ENCODE assay signal across 1 cellular context in genomic region chr6:146915671-146916127, GRCh38.
TF ChIP-seq lines count a peak whose summit lies in the region.

No MANE protein-coding gene starts in this region.

TF ChIP-seq in K562, 482 proteins besides CTCF, POLR2A, EP300 and RAD21 (continued from another document and continues in another):
- TF ChIP-seq CREB3 (tag; conservative IDR thresholded peaks at IDR 0.05; ENCODE audit: low read depth) (peak; percentile 92), MNT (conservative IDR thresholded peaks at IDR 0.05) (0 out of 4 replicates have a peak, but pooled peaks of 1 of the 2 experiments have one; percentile 12), ZNF263 (CRISPR knock-in tag; IDR thresholded peaks at IDR 0.05; ENCODE audit: borderline replicate concordance) (no peak), CBX1 (IDR thresholded peaks at IDR 0.05; ENCODE audit: low read depth) (no peak), PTBP1 (IDR thresholded peaks at IDR 0.05; ENCODE audit: low read depth, low read length) (no peak), RBM22 (IDR thresholded peaks at IDR 0.05; ENCODE audit: low read depth, low read length, poor library complexity, severe bottlenecking) (no peak), ERF (CRISPR knock-in tag; IDR thresholded peaks at IDR 0.05) (peak; percentile 80; the same call in 1 of the 2 replicates), FUS (optimal IDR thresholded peaks at IDR 0.05; ENCODE audit: low read depth, low read length) (no peak), PBX2 (CRISPR knock-in tag; IDR thresholded peaks at IDR 0.05; ENCODE audit: low read depth) (no peak), PBX2 (tag; conservative IDR thresholded peaks at IDR 0.05; ENCODE audit: low read depth) (no peak), NR4A1 (CRISPR knock-in tag; IDR thresholded peaks at IDR 0.05) (peak; percentile 46; the same call in 1 of the 2 replicates), NR4A1 (tag; IDR thresholded peaks at IDR 0.05) (peak; percentile 85), STAT5A (IDR thresholded peaks at IDR 0.05; ENCODE audit: borderline replicate concordance, low read length) (no peak), ZNF766 (CRISPR knock-in tag; conservative IDR thresholded peaks at IDR 0.05) (peak; percentile 72), TRIM28 (IDR thresholded peaks at IDR 0.05) (no peak), HSF4 (CRISPR knock-in tag; IDR thresholded peaks at IDR 0.05; ENCODE audit: borderline replicate concordance) (peak; percentile 75; the same call in 1 of the 2 replicates), ZBTB43 (CRISPR knock-in tag; IDR thresholded peaks at IDR 0.05) (no peak), ZNF444 (CRISPR knock-in tag; IDR thresholded peaks at IDR 0.05) (0 out of 2 replicates have a peak, but pooled peaks have one; percentile 21), ZNF561 (CRISPR knock-in tag; conservative IDR thresholded peaks at IDR 0.05) (0 out of 2 replicates have a peak, but pooled peaks have one; percentile 20), BRD4 (IDR thresholded peaks at IDR 0.05) (no peak), SAFB2 (IDR thresholded peaks at IDR 0.05; ENCODE audit: borderline replicate concordance, low read depth, low read length, severe bottlenecking) (no peak), HMG20A (CRISPR knock-in tag; conservative IDR thresholded peaks at IDR 0.05) (no peak), DIDO1 (tag; IDR thresholded peaks at IDR 0.05; ENCODE audit: low read depth) (peak; percentile 43; the same call in 1 of the 2 replicates), IFI16 (CRISPR knock-in tag; IDR thresholded peaks at IDR 0.05) (peak; percentile 53; the same call in 1 of the 2 replicates), ZNF316 (IDR thresholded peaks at IDR 0.05) (0 out of 2 replicates have a peak, but pooled peaks have one; percentile 20), CBFA2T2 (conservative IDR thresholded peaks at IDR 0.05) (no peak), SRSF7 (optimal IDR thresholded peaks at IDR 0.05; ENCODE audit: low read depth, low read length) (no peak), HDAC1 (IDR thresholded peaks at IDR 0.05) (no peak), SMARCA4 (IDR thresholded peaks at IDR 0.05) (0 out of 2 replicates have a peak, but pooled peaks have one; percentile 45), ZFP30 (CRISPR knock-in tag; IDR thresholded peaks at IDR 0.05; ENCODE audit: borderline replicate concordance) (no peak), MCM7 (IDR thresholded peaks at IDR 0.05) (no peak), BRD9 (IDR thresholded peaks at IDR 0.05; ENCODE audit: low read depth, partially characterized antibody) (no peak), TRIM25 (IDR thresholded peaks at IDR 0.05; ENCODE audit: borderline replicate concordance) (no peak), ZNF609 (CRISPR knock-in tag; IDR thresholded peaks at IDR 0.05; ENCODE audit: borderline replicate concordance) (no peak), POLR2B (IDR thresholded peaks at IDR 0.05; ENCODE audit: low read depth, partially characterized antibody) (peak; percentile 21), NELFE (IDR thresholded peaks at IDR 0.05; ENCODE audit: insufficient read depth, insufficient read length) (no peak), NFRKB (IDR thresholded peaks at IDR 0.05; ENCODE audit: low read depth) (peak; percentile 58), DMBX1 (CRISPR knock-in tag; IDR thresholded peaks at IDR 0.05; ENCODE audit: borderline replicate concordance) (peak; percentile 98), POLR2AphosphoS5 (IDR thresholded peaks at IDR 0.05; ENCODE audit: control insufficient read depth, insufficient read depth, low read depth, low read length) (no peak), MXI1 (IDR thresholded peaks at IDR 0.05; ENCODE audit: low read depth, low read length) (no peak), ZNF41 (CRISPR knock-in tag; conservative IDR thresholded peaks at IDR 0.05) (peak; percentile 78), ZNF354B (CRISPR knock-in tag; IDR thresholded peaks at IDR 0.05) (peak; percentile 40; the same call in 1 of the 2 replicates), MAFF (IDR thresholded peaks at IDR 0.05; ENCODE audit: low read length) (no peak), RBM25 (IDR thresholded peaks at IDR 0.05; ENCODE audit: low read depth, low read length, severe bottlenecking) (no peak), KLF10 (CRISPR knock-in tag; IDR thresholded peaks at IDR 0.05) (no peak), ZNF140 (CRISPR knock-in tag; IDR thresholded peaks at IDR 0.05) (no peak), ZNF77 (CRISPR knock-in tag; IDR thresholded peaks at IDR 0.05) (no peak), NBN (IDR thresholded peaks at IDR 0.05; ENCODE audit: low read depth) (no peak), TEAD2 (tag; IDR thresholded peaks at IDR 0.05) (0 out of 2 replicates have a peak, but pooled peaks have one; percentile 27), FOXM1 (IDR thresholded peaks at IDR 0.05; ENCODE audit: low read depth) (no peak), FOXM1 (CRISPR knock-in tag; IDR thresholded peaks at IDR 0.05; ENCODE audit: low read depth) (no peak)
- TF ChIP-seq, protein P1, sequence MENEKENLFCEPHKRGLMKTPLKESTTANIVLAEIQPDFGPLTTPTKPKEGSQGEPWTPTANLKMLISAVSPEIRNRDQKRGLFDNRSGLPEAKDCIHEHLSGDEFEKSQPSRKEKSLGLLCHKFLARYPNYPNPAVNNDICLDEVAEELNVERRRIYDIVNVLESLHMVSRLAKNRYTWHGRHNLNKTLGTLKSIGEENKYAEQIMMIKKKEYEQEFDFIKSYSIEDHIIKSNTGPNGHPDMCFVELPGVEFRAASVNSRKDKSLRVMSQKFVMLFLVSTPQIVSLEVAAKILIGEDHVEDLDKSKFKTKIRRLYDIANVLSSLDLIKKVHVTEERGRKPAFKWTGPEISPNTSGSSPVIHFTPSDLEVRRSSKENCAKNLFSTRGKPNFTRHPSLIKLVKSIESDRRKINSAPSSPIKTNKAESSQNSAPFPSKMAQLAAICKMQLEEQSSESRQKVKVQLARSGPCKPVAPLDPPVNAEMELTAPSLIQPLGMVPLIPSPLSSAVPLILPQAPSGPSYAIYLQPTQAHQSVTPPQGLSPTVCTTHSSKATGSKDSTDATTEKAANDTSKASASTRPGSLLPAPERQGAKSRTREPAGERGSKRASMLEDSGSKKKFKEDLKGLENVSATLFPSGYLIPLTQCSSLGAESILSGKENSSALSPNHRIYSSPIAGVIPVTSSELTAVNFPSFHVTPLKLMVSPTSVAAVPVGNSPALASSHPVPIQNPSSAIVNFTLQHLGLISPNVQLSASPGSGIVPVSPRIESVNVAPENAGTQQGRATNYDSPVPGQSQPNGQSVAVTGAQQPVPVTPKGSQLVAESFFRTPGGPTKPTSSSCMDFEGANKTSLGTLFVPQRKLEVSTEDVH (IDR thresholded peaks at IDR 0.05; ENCODE audit: low read depth, partially characterized antibody): no peak
- TF ChIP-seq, protein P2, sequence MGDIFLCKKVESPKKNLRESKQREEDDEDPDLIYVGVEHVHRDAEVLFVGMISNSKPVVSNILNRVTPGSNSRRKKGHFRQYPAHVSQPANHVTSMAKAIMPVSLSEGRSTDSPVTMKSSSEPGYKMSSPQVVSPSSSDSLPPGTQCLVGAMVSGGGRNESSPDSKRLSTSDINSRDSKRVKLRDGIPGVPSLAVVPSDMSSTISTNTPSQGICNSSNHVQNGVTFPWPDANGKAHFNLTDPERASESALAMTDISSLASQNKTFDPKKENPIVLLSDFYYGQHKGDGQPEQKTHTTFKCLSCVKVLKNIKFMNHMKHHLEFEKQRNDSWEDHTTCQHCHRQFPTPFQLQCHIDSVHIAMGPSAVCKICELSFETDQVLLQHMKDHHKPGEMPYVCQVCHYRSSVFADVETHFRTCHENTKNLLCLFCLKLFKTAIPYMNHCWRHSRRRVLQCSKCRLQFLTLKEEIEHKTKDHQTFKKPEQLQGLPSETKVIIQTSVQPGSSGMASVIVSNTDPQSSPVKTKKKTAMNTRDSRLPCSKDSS (IDR thresholded peaks at IDR 0.05; ENCODE audit: low read depth, partially characterized antibody): no peak
